8 cellular contexts compared by ENCODE assay signal in genomic region chr1:151459331-151460046, GRCh38. TPM values are rescaled to one million over a fixed set of nuclear protein-coding genes. Genes with fewer than 3 reads are reported as not detected.
A peak's percentile ranks its signal among the peaks of the same experiment; 100 is the strongest.
DNase-seq lines count a peak whose midpoint lies in the region; ATAC-seq and TF ChIP-seq lines count a peak whose summit lies in the region.

Gene POGZ, minus strand, starts transcription at chr1:151459494. Its CDS starts 17,290 bp downstream, at chr1:151442204.

- H4K20me1 ChIP-seq in HCT116 (ENCODE audit: insufficient read depth): no peaks in the 10 kb centered on the region

- BruUV-seq in HCT116 (replicated peaks; lab: Mats Ljungman, UMichigan): TSS peak; percentile 92

- RAD21 ChIA-PET in HCT116 (lab: Charles Lee; ENCODE audit: low non-redundant PET in 1 of 2, low total read pairs in 2 of 2, uncharacterized antibody in 2 of 2, unreplicated experiment in 2 of 2): interaction anchor here in 1 of 2 experiments (0.8 kb wide), 1 partner anchor 52 kb away, joined by 3 read pairs; the partner anchor contains the start of gene CGN

- H3K9me3 ChIP-seq in HCT116 (ENCODE audit: control insufficient read depth in 1 of 2, insufficient read depth in 1 of 2, low read depth in 1 of 2, low read length in 2 of 2) (no peaks in the 10 kb centered on the region), neuron (ENCODE audit: low read length) (no peaks in the 10 kb centered on the region)

- H3K36me3 ChIP-seq in HCT116 (ENCODE audit: control insufficient read depth in 1 of 2, insufficient read depth in 2 of 2, low read length in 2 of 2): no peaks in the 10 kb centered on the region
- peaks cover 2% of the 10 kb centered on the region for H3K36me3 ChIP-seq in neuron (ENCODE audit: insufficient read depth, low read length)

- no peaks in the 10 kb centered on the region for H3K27me3 ChIP-seq in HCT116 (ENCODE audit: insufficient read depth, low read length)
- no peaks in the 10 kb centered on the region for H3K27me3 ChIP-seq in neuron (ENCODE audit: insufficient read depth, low read length)

- CTCF ChIA-PET in HCT116 (lab: Charles Lee): interaction anchor here (0.7 kb wide), 1 partner anchor 275 kb away, joined by 3 read pairs; no protein-coding TSS in a partner anchor

- DNase-seq in Daoy (ENCODE audit: low read depth) (peak; percentile 97), HCT116 (ENCODE audit: low read depth, low spot score) (peak; percentile 94), NB4 (ENCODE audit: low read depth) (peak; percentile 96), SK-N-DZ (ENCODE audit: low spot score) (peak; percentile 98), foreskin melanocyte (peak; percentile 93), stromal cell of bone marrow (ENCODE audit: low read depth) (peak; percentile 95)
- peak; percentile 94 for DNase-seq in activated naive CD4-positive, alpha-beta T cell treated with Interleukin-2 at 50 U/mL for 16 hours

- H3K4me2 ChIP-seq in HCT116 (ENCODE audit: low read length): peak within 1 kb of the TSS; percentile 93

- peak within 1 kb of the TSS; percentile 62 to 89 for H3K4me3 ChIP-seq in HCT116 (replicated peaks in 1 of 2; ENCODE audit: low read depth in 1 of 2, low read length in 2 of 2)
- H3K4me3 ChIP-seq in NB4 (ENCODE audit: low read depth, low read length): peak within 1 kb of the TSS; percentile 87
- H3K4me3 ChIP-seq in neuron (ENCODE audit: low read length): peak within 1 kb of the TSS; percentile 100

- TF ChIP-seq CTCF in HCT116 (IDR thresholded peaks at IDR 0.05 in 2 of 3, conservative IDR thresholded peaks at IDR 0.05 in 1 of 3; ENCODE audit: borderline replicate concordance in 1 of 3, insufficient read depth in 1 of 3, low read depth in 2 of 3, low read length in 2 of 3): no peak
- no peak for TF ChIP-seq CTCF in NB4 (IDR thresholded peaks at IDR 0.05; ENCODE audit: low read depth, low read length)

- H3K79me2 ChIP-seq in HCT116 (ENCODE audit: insufficient read depth, low read length): peaks cover 38% of the 10 kb centered on the region

- TF ChIP-seq POLR2A in HCT116 (IDR thresholded peaks at IDR 0.05; ENCODE audit: borderline replicate concordance, extremely low read depth, insufficient read depth, insufficient read length) (peak; percentile 12), NB4 (IDR thresholded peaks at IDR 0.05; ENCODE audit: extremely low read depth, insufficient read length) (peak; percentile 48)

- peak within 1 kb of the TSS; percentile 79 for H3K9ac ChIP-seq in HCT116 (ENCODE audit: low read length)

- intact Hi-C loops in HCT116 (cut with micrococcal nuclease): loop anchor here (1.0 to 5.0 kb wide), 3 partner anchors 14 to 133 kb away; no protein-coding TSS in a partner anchor

- H2AFZ ChIP-seq in HCT116 (ENCODE audit: low read depth, low read length, poor library complexity, severe bottlenecking) (peak within 1 kb of the TSS; percentile 4), neuron (ENCODE audit: low read depth, low read length) (peak within 1 kb of the TSS; percentile 39)

- ATAC-seq in HCT116: peak; percentile 88

- no peak for TF ChIP-seq RAD21 in HCT116 (IDR thresholded peaks at IDR 0.05; ENCODE audit: low read depth)

- POLR2A ChIA-PET in HCT116 (lab: Charles Lee): interaction anchor here (1.1 to 2.2 kb wide), 2 partner anchors 16 to 80 kb away, joined by 3 to 15 read pairs; partner anchors contain the start of gene TUFT1

- H3K9me2 ChIP-seq in HCT116 (ENCODE audit: insufficient read depth): no peaks in the 10 kb centered on the region

- peak within 1 kb of the TSS; percentile 73 for H3K27ac ChIP-seq in HCT116 (ENCODE audit: low read depth, low read length)

- H3K4me1 ChIP-seq in HCT116 (ENCODE audit: control insufficient read depth in 1 of 2, insufficient read depth in 2 of 2, low read length in 2 of 2) (peaks cover 10 to 19% of the 10 kb centered on the region in 2 experiments; a peak in 3 of 4 replicates), neuron (ENCODE audit: insufficient read depth, low read length) (peaks cover 15% of the 10 kb centered on the region)

TF ChIP-seq in HCT116, 20 proteins besides CTCF, POLR2A, EP300 and RAD21:
- TF ChIP-seq EZH2 (IDR thresholded peaks at IDR 0.05) (no peak), JUND (IDR thresholded peaks at IDR 0.05) (0 out of 2 replicates have a peak, but pooled peaks have one; percentile 15), FOSL1 (IDR thresholded peaks at IDR 0.05; ENCODE audit: low read depth) (no peak), SP1 (IDR thresholded peaks at IDR 0.05; ENCODE audit: low read depth) (peak; percentile 92), POLR2AphosphoS5 (IDR thresholded peaks at IDR 0.05; ENCODE audit: low read depth, low read length) (peak; percentile 68), ELF1 (IDR thresholded peaks at IDR 0.05; ENCODE audit: borderline replicate concordance, low read depth) (peak; percentile 48), ATF3 (IDR thresholded peaks at IDR 0.05) (no peak), MAX (IDR thresholded peaks at IDR 0.05) (peak; percentile 69), ZNF274 (IDR thresholded peaks at IDR 0.05; ENCODE audit: low read depth, low read length) (no peak), REST (IDR thresholded peaks at IDR 0.05; ENCODE audit: low read depth) (no peak), SIN3A (IDR thresholded peaks at IDR 0.05; ENCODE audit: low read depth) (no peak), SRF (IDR thresholded peaks at IDR 0.05; ENCODE audit: low read depth) (0 out of 2 replicates have a peak, but pooled peaks have one; percentile 22), CEBPB (IDR thresholded peaks at IDR 0.05; ENCODE audit: low read depth) (no peak), CBX3 (IDR thresholded peaks at IDR 0.05; ENCODE audit: low read depth) (peak; percentile 86), EZH2phosphoT487 (IDR thresholded peaks at IDR 0.05; ENCODE audit: borderline replicate concordance) (no peak), TCF7L2 (IDR thresholded peaks at IDR 0.05; ENCODE audit: borderline replicate concordance, extremely low read depth, insufficient read depth, insufficient read length) (no peak), YY1 (IDR thresholded peaks at IDR 0.05; ENCODE audit: extremely low read depth, insufficient replicate concordance, low read depth, low read length) (peak; percentile 50), ZBTB33 (IDR thresholded peaks at IDR 0.05; ENCODE audit: extremely low read depth, insufficient replicate concordance, low read length) (no peak), ZFX (IDR thresholded peaks at IDR 0.05) (peak; percentile 27; the same call in 1 of the 2 replicates), EGR1 (IDR thresholded peaks at IDR 0.05; ENCODE audit: low read depth) (peak; percentile 49; the same call in 1 of the 2 replicates)

RNA-seq across cellular contexts. Expression of gene POGZ, which starts in this region (rescaled TPM):
- 8.9 and 13.7 TPM in 2 replicates for total RNA-seq in Daoy (2014; rRNA removed; shearing (Covaris generic))
- total RNA-seq in HCT116 (2021; ENCODE audit: unreplicated experiment): 80.6 TPM
- 32.8 and 39.9 TPM in 2 replicates for polyA plus RNA-seq in HCT116 (2012)
- 30.7 and 35.4 TPM in 2 replicates for polyA plus RNA-seq in SK-N-DZ (2014; cell fraction: cytosol; rRNA removed)
- polyA plus RNA-seq in SK-N-DZ (2014; cell fraction: nucleus; rRNA removed): 65.6 and 111 TPM in 2 replicates

Comparison
In these comparisons a context has a peak if more than half of its experiments do, and no peak if none do; other contexts are left out.
1. Peak in every context shown above with its lines: DNase-seq, ATAC-seq, H3K4me3 ChIP-seq and H3K27ac ChIP-seq.